In the genomic region with DNA sequence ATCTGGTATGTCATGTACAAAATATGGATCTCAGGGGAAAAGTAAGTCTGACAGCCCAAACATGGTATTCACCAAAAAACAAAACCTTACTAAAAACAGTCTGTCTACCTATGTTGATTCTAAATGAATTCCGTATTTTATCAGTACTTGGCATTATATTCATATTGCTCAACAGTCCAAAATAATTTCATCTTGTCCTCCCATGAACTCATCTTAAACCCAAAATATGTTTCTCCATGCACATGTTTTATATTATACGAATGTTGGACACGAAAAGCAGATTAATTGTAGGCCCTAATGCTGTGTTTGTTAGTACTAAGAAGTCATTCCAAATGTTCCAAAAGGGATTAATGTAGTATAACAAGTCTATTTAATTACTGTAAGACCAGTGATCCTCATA, we compare ENCODE assay signal across 23 cellular contexts.
"Had no signal": no experiment of that assay in that cellular context is flagged by ENCODE, and none has a peak within 500 bp of the region (broad histone marks: within the 10 kb centered on the region; RNA-seq: fewer than 3 reads in every experiment).

No MANE protein-coding gene starts in this region.

- H3K9ac ChIP-seq: neural progenitor cell had no signal

- H3K27ac Mint-ChIP-seq: activated CD4-positive, alpha-beta memory T cell treated with anti-CD3 and anti-CD28 coated beads for 36 hours; activated CD4-positive, alpha-beta T cell treated with anti-CD3 and anti-CD28 coated beads for 36 hours; activated CD8-positive, alpha-beta memory T cell treated with anti-CD3 and anti-CD28 coated beads, Interleukin-2, amount 10 ng/mL, durations not matched to agents 7 days and 5 days; activated naive CD4-positive, alpha-beta T cell treated with anti-CD3 and anti-CD28 coated beads for 36 hours; neural progenitor cell; stimulated activated memory B cell treated with anti-CD40 and anti-IgM and Interleukin-4, amounts not matched to agents 10 μg/mL and 1 μg/mL and 100 μg/mL, for 72 hours; T-helper 2 cell treated with Interferon-gamma antibody and Interleukin-4, amounts not matched to agents 5 μg/mL and 100 μg/mL, for 36 hours; WTC11 had no signal

- H3K27ac ChIP-seq: esophagus muscularis mucosa, hepatocyte, neural progenitor cell, ovary, spleen, thyroid gland had no signal

- H3K4me1 ChIP-seq: breast epithelium, neural progenitor cell had no signal

- DNase-seq: activated CD4-positive, alpha-beta memory T cell treated with anti-CD3 and anti-CD28 coated beads for 36 hours; activated CD4-positive, alpha-beta T cell treated with anti-CD3 and anti-CD28 coated beads for 36 hours; activated CD8-positive, alpha-beta memory T cell treated with anti-CD3 and anti-CD28 coated beads, Interleukin-2, amount 10 ng/mL, durations not matched to agents 7 days and 5 days; activated naive CD4-positive, alpha-beta T cell treated with anti-CD3 and anti-CD28 coated beads for 36 hours; anterior cingulate cortex; cerebellar nuclear complex; effector CD8-positive, alpha-beta T cell; islet precursor cell; left colon; midbrain; ovary; spleen; stimulated activated CD4-positive, alpha-beta T cell treated with anti-CD3 and anti-CD28 coated beads, Interleukin-4, amount 100 ng/mL, for 4 hours; thyroid gland had no signal

- H3K4me3 ChIP-seq: breast epithelium, esophagus muscularis mucosa, hepatocyte, lung, neural progenitor cell, ovary, spleen, thyroid gland had no signal

- H3K9me3 ChIP-seq: breast epithelium, esophagus muscularis mucosa, ovary, spleen, thyroid gland had no signal

- H3K36me3 Mint-ChIP-seq: activated CD4-positive, alpha-beta memory T cell treated with anti-CD3 and anti-CD28 coated beads for 36 hours; activated CD8-positive, alpha-beta memory T cell treated with anti-CD3 and anti-CD28 coated beads, Interleukin-2, amount 10 ng/mL, durations not matched to agents 7 days and 5 days; stimulated activated memory B cell treated with anti-CD40 and anti-IgM and Interleukin-4, amounts not matched to agents 10 μg/mL and 1 μg/mL and 100 μg/mL, for 72 hours; WTC11 had no signal

- H3K27me3 ChIP-seq: breast epithelium, esophagus muscularis mucosa, hepatocyte, neural progenitor cell, ovary, thyroid gland had no signal

- H3K4me1 Mint-ChIP-seq: activated CD4-positive, alpha-beta T cell treated with anti-CD3 and anti-CD28 coated beads for 36 hours; activated CD8-positive, alpha-beta memory T cell treated with anti-CD3 and anti-CD28 coated beads, Interleukin-2, amount 10 ng/mL, durations not matched to agents 7 days and 5 days; stimulated activated memory B cell treated with anti-CD40 and anti-IgM and Interleukin-4, amounts not matched to agents 10 μg/mL and 1 μg/mL and 100 μg/mL, for 72 hours had no signal

- H3K4me3 Mint-ChIP-seq: activated CD4-positive, alpha-beta memory T cell treated with anti-CD3 and anti-CD28 coated beads for 36 hours; activated CD4-positive, alpha-beta T cell treated with anti-CD3 and anti-CD28 coated beads for 36 hours; activated CD8-positive, alpha-beta memory T cell treated with anti-CD3 and anti-CD28 coated beads, Interleukin-2, amount 10 ng/mL, durations not matched to agents 7 days and 5 days; activated naive CD4-positive, alpha-beta T cell treated with anti-CD3 and anti-CD28 coated beads for 36 hours; neural progenitor cell; stimulated activated memory B cell treated with anti-CD40 and anti-IgM and Interleukin-4, amounts not matched to agents 10 μg/mL and 1 μg/mL and 100 μg/mL, for 72 hours; T-helper 2 cell treated with Interferon-gamma antibody and Interleukin-4, amounts not matched to agents 5 μg/mL and 100 μg/mL, for 36 hours; WTC11 had no signal

- H3K36me3 ChIP-seq: esophagus muscularis mucosa, neural progenitor cell, ovary, spleen, thyroid gland had no signal

- ATAC-seq: activated CD4-positive, alpha-beta T cell treated with anti-CD3 and anti-CD28 coated beads for 36 hours; activated CD8-positive, alpha-beta memory T cell treated with anti-CD3 and anti-CD28 coated beads, Interleukin-2, amount 10 ng/mL, durations not matched to agents 7 days and 5 days; left colon; sciatic nerve; stimulated activated memory B cell treated with anti-CD40 and anti-IgM and Interleukin-4, amounts not matched to agents 10 μg/mL and 1 μg/mL and 100 μg/mL, for 72 hours; WTC11 had no signal

- H2AFZ ChIP-seq: hepatocyte, neural progenitor cell had no signal

- H3K9me3 Mint-ChIP-seq: activated CD4-positive, alpha-beta memory T cell treated with anti-CD3 and anti-CD28 coated beads for 36 hours; activated naive CD4-positive, alpha-beta T cell treated with anti-CD3 and anti-CD28 coated beads for 36 hours; neural progenitor cell; stimulated activated memory B cell treated with anti-CD40 and anti-IgM and Interleukin-4, amounts not matched to agents 10 μg/mL and 1 μg/mL and 100 μg/mL, for 72 hours; T-helper 2 cell treated with Interferon-gamma antibody and Interleukin-4, amounts not matched to agents 5 μg/mL and 100 μg/mL, for 36 hours; WTC11 had no signal

- H3K4me2 ChIP-seq: neural progenitor cell had no signal
